ENCODE assay signal across 9 cellular contexts in the genomic region with DNA sequence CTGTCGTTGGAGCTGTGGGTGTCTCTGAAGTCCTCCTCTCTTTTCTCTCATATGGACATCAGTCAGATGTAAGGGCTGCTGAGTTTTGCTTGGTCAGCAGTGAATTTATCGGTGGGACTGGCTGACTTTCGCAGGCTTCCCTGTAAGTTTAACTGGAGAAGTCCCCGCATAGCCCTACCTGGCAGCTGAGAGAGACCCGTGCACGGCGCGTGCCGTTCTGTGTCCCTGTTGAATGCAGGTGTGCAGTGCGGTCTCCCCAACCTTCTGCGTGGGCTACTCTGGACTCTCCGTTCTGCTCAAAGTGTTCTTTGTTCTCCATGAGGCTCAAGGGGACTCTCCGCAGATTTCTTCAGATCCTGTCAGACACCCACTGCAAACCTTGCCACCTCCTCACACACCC.
"Had no signal": no experiment of that assay in that cellular context is flagged by ENCODE, and none has a peak within 500 bp of the region (broad histone marks: within the 10 kb centered on the region; RNA-seq: fewer than 3 reads in every experiment).

No MANE protein-coding gene starts in this region.

- ATAC-seq: HCT116 had no signal

- DNase-seq: GM23248, GOT3, H7, HFFc6, KBM-7 had no signal

- H3K9me3 ChIP-seq: HAP-1 had no signal

- H3K4me3 ChIP-seq: GM23248, HAP-1 had no signal

- H3K36me3 Mint-ChIP-seq: IgD-negative memory B cell had no signal

- H2AFZ ChIP-seq: GM23248 had no signal

- H3K27ac Mint-ChIP-seq: HFFc6, IgD-negative memory B cell had no signal

- H3K4me1 ChIP-seq: HAP-1 had no signal

- H3K9me3 Mint-ChIP-seq: HFFc6 had no signal

- H3K9ac ChIP-seq: GM23248 had no signal

- H3K27ac ChIP-seq: GM23248 had no signal

- H3K4me1 Mint-ChIP-seq: IgD-negative memory B cell had no signal

- FAIRE-seq: HTR-8/SVneo had no signal

- H3K4me3 Mint-ChIP-seq: HFFc6, IgD-negative memory B cell had no signal

- H3K27me3 Mint-ChIP-seq: IgD-negative memory B cell had no signal

- H3K36me3 ChIP-seq: HAP-1 had no signal
